9 cellular contexts compared by ENCODE assay signal in genomic region chr5:170434953-170435605, GRCh38. TPM values are rescaled to one million over a fixed set of nuclear protein-coding genes. Genes with fewer than 3 reads are reported as not detected.
DNase-seq lines count a peak whose midpoint lies in the region; ATAC-seq, FAIRE-seq and TF ChIP-seq lines count a peak whose summit lies in the region.
"Had no signal": no experiment of that assay in that cellular context is flagged by ENCODE, and none has a peak within 500 bp of the region (broad histone marks: within the 10 kb centered on the region; RNA-seq: fewer than 3 reads in every experiment).

No MANE protein-coding gene starts in this region.

- in situ Hi-C loops in GM13977 (cut with MboI; ENCODE audit: low pct_unique_long_range_greater_than_20kb, low sequenced_read_pairs, unreplicated experiment), result no loop called here

- H3K36me3 Mint-ChIP-seq in osteocyte (ENCODE audit: unreplicated experiment), result no peaks in the 10 kb centered on the region

- TF ChIP-seq CTCF in A549 (IDR thresholded peaks at IDR 0.05), result peak; percentile 92
- peak; percentile 95 for TF ChIP-seq CTCF in GM13977 (IDR thresholded peaks at IDR 0.05; ENCODE audit: extremely low read depth, insufficient read depth, missing control alignments)
- peak; percentile 98 for TF ChIP-seq CTCF in osteocyte (IDR thresholded peaks at IDR 0.05)
- TF ChIP-seq CTCF in upper lobe of left lung (IDR thresholded peaks at IDR 0.05), result peak; percentile 92 to 99 (median 95)

- peaks cover 5% of the 10 kb centered on the region for H3K9me3 Mint-ChIP-seq in osteocyte (ENCODE audit: unreplicated experiment)
- H3K9me3 Mint-ChIP-seq: stimulated activated naive CD8-positive, alpha-beta T cell treated with anti-CD3 and anti-CD28 coated beads, Interleukin-15, Interleukin-2, amounts not matched to agents 100 ng/mL and 50 ng/mL, for 24 hours had no signal

- WGBS in A549 (ENCODE audit: missing lambda C conversion rate), result 34% methylated on average over 16 of the region's 16 CpGs
- WGBS in upper lobe of left lung, 2 donors, result 40 to 44% methylated on average over 15 to 16 of the region's 16 CpGs

- no peak overlapping the region for H3K4me2 ChIP-seq in A549

- no peak overlapping the region for H3K4me3 Mint-ChIP-seq in osteocyte (ENCODE audit: unreplicated experiment)
- H3K4me3 Mint-ChIP-seq: stimulated activated naive CD8-positive, alpha-beta T cell treated with anti-CD3 and anti-CD28 coated beads, Interleukin-15, Interleukin-2, amounts not matched to agents 100 ng/mL and 50 ng/mL, for 24 hours had no signal

- H3K9me3 ChIP-seq in A549 (peaks cover 10% of the 10 kb centered on the region; the same call in 1 of the 3 replicates), upper lobe of left lung (no peaks in the 10 kb centered on the region)

- H3K27me3 Mint-ChIP-seq in osteocyte (ENCODE audit: unreplicated experiment), result peaks cover 23% of the 10 kb centered on the region
- H3K27me3 Mint-ChIP-seq: stimulated activated naive CD8-positive, alpha-beta T cell treated with anti-CD3 and anti-CD28 coated beads, Interleukin-15, Interleukin-2, amounts not matched to agents 100 ng/mL and 50 ng/mL, for 24 hours had no signal

- H3K4me1 Mint-ChIP-seq in osteocyte (ENCODE audit: unreplicated experiment), result peaks cover 6% of the 10 kb centered on the region

- ATAC-seq in A549, result peak; percentile 83 to 95
- ATAC-seq in HG03159 (IDR thresholded peaks at IDR 0.05; ENCODE audit: unreplicated experiment), result peak; percentile 81
- ATAC-seq in upper lobe of left lung (ENCODE audit: low FRiP score in 2 of 2), result peak; percentile 68 to 87

- peak; percentile 48 to 53 for DNase-seq in A549 (ENCODE audit: low read depth in 1 of 2, low spot score in 1 of 2)
- peak; percentile 78 for DNase-seq in GM13977 (ENCODE audit: low spot score)
- DNase-seq in RCC 7860 (ENCODE audit: low spot score), result peak; percentile 47
- DNase-seq in activated effector memory CD4-positive, alpha-beta T cell treated with anti-CD3 and anti-CD28 coated beads, Interleukin-2, amount 50 U/mL, for 16 hours, result peak; percentile 86
- DNase-seq in globus pallidus (ENCODE audit: low spot score), result peak; percentile 54
- DNase-seq in osteocyte (ENCODE audit: extremely low spot score, unreplicated experiment), result no peak
- DNase-seq in upper lobe of left lung, result peak; percentile 49 to 81

- no peaks in the 10 kb centered on the region for H3K4me1 ChIP-seq in A549
- H3K4me1 ChIP-seq in upper lobe of left lung, result peaks cover 0 to 3% (median 0%) of the 10 kb centered on the region in 4 donors

- TF ChIP-seq EP300 in A549 (IDR thresholded peaks at IDR 0.05), result no peak
- TF ChIP-seq EP300 in upper lobe of left lung (IDR thresholded peaks at IDR 0.05), result no peak

- CTCF ChIA-PET in A549 (lab: Yijun Ruan, JAX), result interaction anchor here (0.7 to 7.3 kb wide), 54 partner anchors 11 to 334 kb away, joined by 3 to 508 read pairs (median 4); no protein-coding TSS in a partner anchor

- no peaks in the 10 kb centered on the region for H3K27me3 ChIP-seq in upper lobe of left lung

- H3K27ac ChIP-seq in A549 (no peak overlapping the region), upper lobe of left lung (no peak overlapping the region)

- no peak for FAIRE-seq in A549 (lab: Jason Lieb, UNC)
- FAIRE-seq in RCC 7860 (lab: Jason Lieb, UNC), result no peak

- POLR2A ChIA-PET in A549 (lab: Yijun Ruan, JAX), result interaction anchor here (1.2 kb wide), 1 partner anchor 198 kb away, joined by 5 read pairs; no protein-coding TSS in a partner anchor

- H3K36me3 ChIP-seq in upper lobe of left lung, result no peaks in the 10 kb centered on the region

- TF ChIP-seq RAD21 in A549 (conservative IDR thresholded peaks at IDR 0.05 in 1 of 2, IDR thresholded peaks at IDR 0.05 in 1 of 2), result peak; percentile 97 to 98

- TF ChIP-seq POLR2A in A549 (IDR thresholded peaks at IDR 0.05; ENCODE audit: low read length) (no peak), upper lobe of left lung (IDR thresholded peaks at IDR 0.05) (no peak)

- no peak overlapping the region for H3K4me3 ChIP-seq in A549
- H3K4me3 ChIP-seq in upper lobe of left lung, result no peak overlapping the region

- no peak overlapping the region for H3K27ac Mint-ChIP-seq in osteocyte (ENCODE audit: unreplicated experiment)
- H3K27ac Mint-ChIP-seq: stimulated activated naive CD8-positive, alpha-beta T cell treated with anti-CD3 and anti-CD28 coated beads, Interleukin-15, Interleukin-2, amounts not matched to agents 100 ng/mL and 50 ng/mL, for 24 hours had no signal

TF ChIP-seq in A549, 52 proteins besides CTCF, POLR2A, EP300 and RAD21:
- peak; percentile 97 for TF ChIP-seq SMC3 (IDR thresholded peaks at IDR 0.05)
- no peak for TF ChIP-seq POLR2AphosphoS2 (conservative IDR thresholded peaks at IDR 0.05; ENCODE audit: low read length)
TF ChIP-seq in A549: peak in this region for 1.

RNA-seq across cellular contexts. Expression of gene KCNMB1, which starts 45.9 kb away (rescaled TPM):
- not detected in 2 replicates for polyA plus RNA-seq in A549 (2011; rRNA removed)
- polyA plus RNA-seq in A549 (2012; cell fraction: cytosol; rRNA removed), result not detected in 2 replicates
- polyA plus RNA-seq in A549 (2012; cell fraction: nucleus; rRNA removed), result not detected in 2 replicates
- polyA plus RNA-seq in A549 (2017; fragmentation: RNase III; extraction: RNeasy Plus Mini Kit Qiagen cat#74134 plus additional on column Dnase treatment), result not detected in 3 replicates
- not detected in 2 replicates for polyA minus RNA-seq in A549 (2011; rRNA and poly(A)+ RNA removed)
- 3.3 and 3.5 TPM in 2 replicates for total RNA-seq in osteocyte
- total RNA-seq in upper lobe of left lung, result 1 to 10 TPM; 1.1 to 5.3 (median 2.0) TPM
